In the genomic region with DNA sequence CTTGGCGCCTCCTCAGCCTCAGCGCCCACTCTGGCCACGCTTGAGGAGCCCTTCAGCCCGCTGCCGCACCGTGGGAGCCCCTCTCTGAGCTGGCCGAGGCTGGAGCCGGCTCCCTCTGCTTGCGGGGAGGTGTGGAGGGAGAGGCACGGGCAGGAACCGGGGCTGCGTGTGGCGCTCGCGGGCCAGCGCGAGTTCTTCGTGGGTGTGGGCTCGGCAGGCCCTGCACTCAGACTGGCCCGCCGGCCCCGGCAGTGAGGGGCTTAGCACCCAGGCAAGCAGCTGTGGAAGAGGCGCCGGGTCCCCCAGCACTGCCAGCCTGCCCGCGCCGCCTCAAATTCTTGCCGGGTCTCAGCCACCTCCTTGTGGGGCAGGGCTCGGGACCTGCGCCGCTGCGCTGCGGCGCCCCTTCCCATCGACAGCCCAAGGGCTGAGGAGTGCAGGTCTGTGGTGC, we compare ENCODE assay signal across 37 cellular contexts.
"Had no signal": no experiment of that assay in that cellular context is flagged by ENCODE, and none has a peak within 500 bp of the region (broad histone marks: within the 10 kb centered on the region; RNA-seq: fewer than 3 reads in every experiment).

No MANE protein-coding gene starts in this region.

- ATAC-seq: activated CD8-positive, alpha-beta T cell treated with anti-CD3 and anti-CD28 coated beads for 36 hours; activated naive CD4-positive, alpha-beta T cell treated with anti-CD3 and anti-CD28 coated beads, Interleukin-2, amount 50 U/mL, for 72 hours; activated T-cell treated with anti-CD3 and anti-CD28 coated beads, Interleukin-2, amount 50 U/mL, for 4 hours; activated T-cell treated with anti-CD3 and anti-CD28 coated beads, Interleukin-2, amount 50 U/mL, for 72 hours; activated T-helper 17 cell treated with anti-CD3 and anti-CD28 coated beads, Interleukin-2, amount 50 U/mL, for 72 hours; body of pancreas had no signal

- H3K36me3 Mint-ChIP-seq: activated naive CD8-positive, alpha-beta T cell treated with anti-CD3 and anti-CD28 coated beads for 36 hours had no signal

- H3K27ac Mint-ChIP-seq: activated B cell treated with CpG ODN at 0.5 μM for 24 hours; activated CD4-positive, alpha-beta memory T cell treated with anti-CD3 and anti-CD28 coated beads for 36 hours; activated CD4-positive, alpha-beta T cell treated with anti-CD3 and anti-CD28 coated beads, Interleukin-2, amount 10 ng/mL, durations not matched to agents 24 days and 14 days; activated CD8-positive, alpha-beta T cell treated with anti-CD3 and anti-CD28 coated beads for 36 hours; activated naive CD4-positive, alpha-beta T cell treated with anti-CD3 and anti-CD28 coated beads for 36 hours; activated naive CD4-positive, alpha-beta T cell treated with anti-CD3 and anti-CD28 coated beads, Interleukin-2, amount 50 U/mL, for 72 hours; activated naive CD8-positive, alpha-beta T cell treated with anti-CD3 and anti-CD28 coated beads for 36 hours; activated T-cell treated with anti-CD3 and anti-CD28 coated beads, Interleukin-2, amount 50 U/mL, for 72 hours; activated T-helper 1 cell treated with anti-CD3 and anti-CD28 coated beads, Interleukin-12 subunit alpha, Interleukin-12 subunit beta, Interleukin-2, Interleukin-4 antibody, amounts not matched to agents 30 ng/mL and 10 ng/mL and 1 ng/mL, durations not matched to agents 14 hours and 24 hours and 36 hours; activated T-helper 17 cell treated with anti-CD3 and anti-CD28 coated beads, Interleukin-2, amount 50 U/mL, for 72 hours; T-helper 1 cell treated with Interleukin-12 subunit alpha and Interleukin-12 subunit beta and Interleukin-4 antibody, amounts not matched to agents 30 μg/mL and 1 μg/mL, for 36 hours; T-helper 2 cell treated with Interferon-gamma antibody and Interleukin-4, amounts not matched to agents 5 μg/mL and 100 μg/mL, for 36 hours had no signal

- FAIRE-seq: astrocyte, TTC549 had no signal

- H3K27ac ChIP-seq: adrenal gland, body of pancreas, brain microvascular endothelial cell, breast epithelium, VCaP had no signal

- H3K4me3 ChIP-seq: adrenal gland, body of pancreas, breast epithelium had no signal

- H3K4me1 Mint-ChIP-seq: activated B cell treated with CpG ODN at 0.5 μM for 24 hours; activated CD4-positive, alpha-beta T cell treated with anti-CD3 and anti-CD28 coated beads, Interleukin-2, amount 10 ng/mL, durations not matched to agents 24 days and 14 days; activated naive CD8-positive, alpha-beta T cell treated with anti-CD3 and anti-CD28 coated beads for 36 hours; activated T-helper 17 cell treated with anti-CD3 and anti-CD28 coated beads, Interleukin-2, amount 50 U/mL, for 72 hours had no signal

- H3K27me3 Mint-ChIP-seq: activated B cell treated with CpG ODN at 0.5 μM for 24 hours; activated CD4-positive, alpha-beta memory T cell treated with anti-CD3 and anti-CD28 coated beads for 36 hours; activated CD4-positive, alpha-beta T cell treated with anti-CD3 and anti-CD28 coated beads, Interleukin-2, amount 10 ng/mL, durations not matched to agents 24 days and 14 days; activated CD8-positive, alpha-beta T cell treated with anti-CD3 and anti-CD28 coated beads for 36 hours; activated naive CD8-positive, alpha-beta T cell treated with anti-CD3 and anti-CD28 coated beads for 36 hours; activated T-helper 17 cell treated with anti-CD3 and anti-CD28 coated beads, Interleukin-2, amount 50 U/mL, for 72 hours had no signal

- H3K9me3 ChIP-seq: adrenal gland had no signal

- H3K36me3 ChIP-seq: adrenal gland, brain microvascular endothelial cell, breast epithelium had no signal

- H3K4me1 ChIP-seq: adrenal gland, body of pancreas, breast epithelium had no signal

- H3K27me3 ChIP-seq: adrenal gland, body of pancreas, brain microvascular endothelial cell, breast epithelium had no signal

- DNase-seq: activated B cell treated with CpG ODN at 0.5 μM for 24 hours; activated CD4-positive, alpha-beta memory T cell treated with anti-CD3 and anti-CD28 coated beads for 36 hours; activated CD4-positive, alpha-beta T cell treated with anti-CD3 and anti-CD28 coated beads for 4 hours; activated CD4-positive, alpha-beta T cell treated with anti-CD3 and anti-CD28 coated beads, Interleukin-2, amount 10 ng/mL, durations not matched to agents 24 days and 14 days; activated CD4-positive, alpha-beta T cell treated with anti-CD3 and anti-CD28 coated beads, Interleukin-2, amount 50 U/mL, for 1 hour; activated CD4-positive, alpha-beta T cell treated with anti-CD3 and anti-CD28 coated beads, Interleukin-2, amount 50 U/mL, for 4 hours; activated CD4-positive, CD25-positive, alpha-beta regulatory T cell treated with anti-CD3 and anti-CD28 coated beads, Interleukin-2, amount 50 U/mL, for 72 hours; activated CD8-positive, alpha-beta T cell treated with anti-CD3 and anti-CD28 coated beads for 36 hours; activated effector memory CD4-positive, alpha-beta T cell treated with anti-CD3 and anti-CD28 coated beads, Interleukin-2, amount 50 U/mL, for 16 hours; activated gamma-delta T cell treated with Interleukin-2 at 50 U/mL for 16 hours; activated naive CD4-positive, alpha-beta T cell; activated naive CD4-positive, alpha-beta T cell treated with anti-CD3 and anti-CD28 coated beads for 36 hours; activated naive CD4-positive, alpha-beta T cell treated with anti-CD3 and anti-CD28 coated beads, Interleukin-2, amount 50 U/mL, for 16 hours; activated naive CD8-positive, alpha-beta T cell treated with anti-CD3 and anti-CD28 coated beads for 36 hours; activated T-cell treated with anti-CD3 and anti-CD28 coated beads for 4 hours; activated T-cell treated with anti-CD3 and anti-CD28 coated beads, Interleukin-2, amount 50 U/mL, for 1 hour; activated T-cell treated with anti-CD3 and anti-CD28 coated beads, Interleukin-2, amount 50 U/mL, for 4 hours; activated T-cell treated with anti-CD3 and anti-CD28 coated beads, Interleukin-2, amount 50 U/mL, for 72 hours; amniotic stem cell; aorta; body of pancreas; brain microvascular endothelial cell; central memory CD4-positive, alpha-beta T cell; SW 1271; T-helper 1 cell; T-helper 2 cell; T-helper 9 cell had no signal

- H3K4me3 Mint-ChIP-seq: activated B cell treated with CpG ODN at 0.5 μM for 24 hours; activated CD4-positive, alpha-beta memory T cell treated with anti-CD3 and anti-CD28 coated beads for 36 hours; activated CD4-positive, alpha-beta T cell treated with anti-CD3 and anti-CD28 coated beads, Interleukin-2, amount 10 ng/mL, durations not matched to agents 24 days and 14 days; activated CD8-positive, alpha-beta T cell treated with anti-CD3 and anti-CD28 coated beads for 36 hours; activated naive CD4-positive, alpha-beta T cell treated with anti-CD3 and anti-CD28 coated beads for 36 hours; activated naive CD8-positive, alpha-beta T cell treated with anti-CD3 and anti-CD28 coated beads for 36 hours; activated T-cell treated with anti-CD3 and anti-CD28 coated beads, Interleukin-2, amount 50 U/mL, for 4 hours; activated T-cell treated with anti-CD3 and anti-CD28 coated beads, Interleukin-2, amount 50 U/mL, for 72 hours; activated T-helper 1 cell treated with anti-CD3 and anti-CD28 coated beads, Interleukin-12 subunit alpha, Interleukin-12 subunit beta, Interleukin-2, Interleukin-4 antibody, amounts not matched to agents 30 ng/mL and 10 ng/mL and 1 ng/mL, durations not matched to agents 14 hours and 24 hours and 36 hours; activated T-helper 17 cell treated with anti-CD3 and anti-CD28 coated beads, Interleukin-2, amount 50 U/mL, for 72 hours; T-helper 1 cell treated with Interleukin-12 subunit alpha and Interleukin-12 subunit beta and Interleukin-4 antibody, amounts not matched to agents 30 μg/mL and 1 μg/mL, for 36 hours; T-helper 2 cell treated with Interferon-gamma antibody and Interleukin-4, amounts not matched to agents 5 μg/mL and 100 μg/mL, for 36 hours had no signal
